ENCODE assay signal across 16 cellular contexts in the genomic region with DNA sequence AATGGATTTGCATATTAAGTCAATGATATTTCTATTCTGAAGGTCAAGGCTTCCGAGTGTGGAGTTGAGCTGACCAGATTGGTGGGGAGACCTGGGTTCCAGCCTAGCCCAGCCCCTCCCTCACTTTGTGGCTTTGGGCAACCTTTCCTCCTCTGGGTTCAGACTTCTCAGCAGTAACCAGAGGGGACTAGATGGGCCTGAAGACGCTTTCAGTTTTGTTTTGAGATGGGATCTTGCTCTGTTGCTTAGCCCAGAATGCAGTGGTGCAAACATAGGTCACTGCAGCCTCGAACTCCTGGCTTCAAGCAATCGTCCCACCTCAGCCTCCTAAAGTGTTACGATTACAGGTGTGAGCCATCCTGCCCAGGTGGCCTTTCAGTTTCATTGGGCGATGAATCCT.
DNase-seq lines count a peak whose midpoint lies in the region; ATAC-seq and TF ChIP-seq lines count a peak whose summit lies in the region.
"Had no signal": no experiment of that assay in that cellular context is flagged by ENCODE, and none has a peak within 500 bp of the region (broad histone marks: within the 10 kb centered on the region; RNA-seq: fewer than 3 reads in every experiment).

No MANE protein-coding gene starts in this region.

- peaks cover 3% of the 10 kb centered on the region for H3K23me2 ChIP-seq in H9 (ENCODE audit: insufficient read length, low read depth, low read length, poor library complexity, severe bottlenecking)

- no peak overlapping the region for H3K56ac ChIP-seq in H9 (ENCODE audit: insufficient read length, low read depth, low read length)

- no peak overlapping the region for H2BK12ac ChIP-seq in H9 (ENCODE audit: insufficient read length, low read depth, low read length)

- no peak overlapping the region for H3K18ac ChIP-seq in H9 (ENCODE audit: insufficient read length, low read depth, low read length)

- H3K27ac ChIP-seq in H9 (ENCODE audit: insufficient read length, low read depth, low read length): no peak overlapping the region
- H3K27ac ChIP-seq: RWPE1, SJCRH30 had no signal

- TF ChIP-seq CTCF in activated CD8-positive, alpha-beta T cell treated with anti-CD3 and anti-CD28 coated beads for 36 hours (IDR thresholded peaks at IDR 0.05): no peak
- TF ChIP-seq CTCF in H9 (conservative IDR thresholded peaks at IDR 0.05): no peak
- TF ChIP-seq CTCF in activated B cell treated with CpG ODN at 0.5 μM for 24 hours (IDR thresholded peaks at IDR 0.05): no peak

- CTCF ChIA-PET in activated CD8-positive, alpha-beta T cell treated with anti-CD3 and anti-CD28 coated beads for 36 hours (lab: Charles Lee): no interaction called here
- CTCF ChIA-PET in activated CD8-positive, alpha-beta T cell treated with anti-CD3 and anti-CD28 coated beads, Interleukin-2, amount 10 ng/mL, durations not matched to agents 7 days and 5 days (lab: Charles Lee): no interaction called here
- CTCF ChIA-PET in activated B cell treated with CpG ODN at 0.5 μM for 24 hours (lab: Charles Lee): interaction anchor here (1.2 kb wide), 1 partner anchor 12 kb away, joined by 3 read pairs; no protein-coding TSS in a partner anchor

- POLR2A ChIA-PET in activated CD8-positive, alpha-beta T cell treated with anti-CD3 and anti-CD28 coated beads for 36 hours (lab: Charles Lee): no interaction called here
- POLR2A ChIA-PET in activated CD8-positive, alpha-beta T cell treated with anti-CD3 and anti-CD28 coated beads, Interleukin-2, amount 10 ng/mL, durations not matched to agents 7 days and 5 days (lab: Charles Lee): no interaction called here
- POLR2A ChIA-PET in activated B cell treated with CpG ODN at 0.5 μM for 24 hours (lab: Charles Lee): no interaction called here

- H3K79me1 ChIP-seq in H9 (ENCODE audit: insufficient read depth, low read depth, low read length, poor library complexity, severe bottlenecking): no peaks in the 10 kb centered on the region

- no peak overlapping the region for H3K9ac ChIP-seq in H9 (ENCODE audit: extremely low read depth, insufficient read length, low read length)

- H3K27ac Mint-ChIP-seq in activated CD8-positive, alpha-beta T cell treated with anti-CD3 and anti-CD28 coated beads for 36 hours: no peak overlapping the region
- no peak overlapping the region for H3K27ac Mint-ChIP-seq in activated CD8-positive, alpha-beta T cell treated with anti-CD3 and anti-CD28 coated beads, Interleukin-2, amount 10 ng/mL, durations not matched to agents 7 days and 5 days
- H3K27ac Mint-ChIP-seq in H9 (no peak overlapping the region), activated B cell treated with CpG ODN at 0.5 μM for 24 hours (no peak overlapping the region)
- H3K27ac Mint-ChIP-seq in stimulated activated naive B cell treated with anti-CD40 and anti-IgM and Interleukin-4, amounts not matched to agents 10 μg/mL and 1 μg/mL and 100 μg/mL, for 72 hours: no peak overlapping the region
- no peak overlapping the region for H3K27ac Mint-ChIP-seq in activated T-cell treated with anti-CD3 and anti-CD28 coated beads, Interleukin-2, amount 50 U/mL, for 72 hours

- H3K9me3 ChIP-seq in H9 (ENCODE audit: control insufficient read depth, low read depth, low read length): no peaks in the 10 kb centered on the region
- H3K9me3 ChIP-seq: SJCRH30 had no signal

- intact Hi-C loops in activated CD8-positive, alpha-beta T cell treated with anti-CD3 and anti-CD28 coated beads for 36 hours (cut with micrococcal nuclease): no loop called here
- intact Hi-C loops in activated B cell treated with CpG ODN at 0.5 μM for 24 hours (cut with micrococcal nuclease): no loop called here

- no peak overlapping the region for H2BK5ac ChIP-seq in H9 (ENCODE audit: insufficient read length, low read length)

- H2BK20ac ChIP-seq in H9 (ENCODE audit: low read depth, low read length, poor library complexity, severe bottlenecking): no peak overlapping the region

- no peak overlapping the region for H3K14ac ChIP-seq in H9 (ENCODE audit: insufficient read depth, low read length)

- no peaks in the 10 kb centered on the region for H4K20me1 ChIP-seq in H9 (ENCODE audit: control insufficient read depth, insufficient read depth, insufficient read length)

- H2BK15ac ChIP-seq in H9 (ENCODE audit: low read depth, low read length): no peak overlapping the region

- no peak overlapping the region for H2AFZ ChIP-seq in H9 (ENCODE audit: low read length)

- H3K9me3 Mint-ChIP-seq in activated CD8-positive, alpha-beta T cell treated with anti-CD3 and anti-CD28 coated beads for 36 hours: no peaks in the 10 kb centered on the region
- no peaks in the 10 kb centered on the region for H3K9me3 Mint-ChIP-seq in activated CD8-positive, alpha-beta T cell treated with anti-CD3 and anti-CD28 coated beads, Interleukin-2, amount 10 ng/mL, durations not matched to agents 7 days and 5 days (ENCODE audit: insufficient read depth)
- no peaks in the 10 kb centered on the region; a peak in 1 of 5 replicates for H3K9me3 Mint-ChIP-seq in H9
- no peaks in the 10 kb centered on the region for H3K9me3 Mint-ChIP-seq in activated B cell treated with CpG ODN at 0.5 μM for 24 hours
- peaks cover 0 to 5% of the 10 kb centered on the region in 2 donors for H3K9me3 Mint-ChIP-seq in stimulated activated naive B cell treated with anti-CD40 and anti-IgM and Interleukin-4, amounts not matched to agents 10 μg/mL and 1 μg/mL and 100 μg/mL, for 72 hours
- no peaks in the 10 kb centered on the region for H3K9me3 Mint-ChIP-seq in activated T-cell treated with anti-CD3 and anti-CD28 coated beads, Interleukin-2, amount 50 U/mL, for 72 hours

- no peak overlapping the region for H2AK5ac ChIP-seq in H9 (ENCODE audit: insufficient read length, low read length)

- H3K27me3 Mint-ChIP-seq in activated CD8-positive, alpha-beta T cell treated with anti-CD3 and anti-CD28 coated beads for 36 hours: peaks cover 25% of the 10 kb centered on the region
- H3K27me3 Mint-ChIP-seq in activated CD8-positive, alpha-beta T cell treated with anti-CD3 and anti-CD28 coated beads, Interleukin-2, amount 10 ng/mL, durations not matched to agents 7 days and 5 days (ENCODE audit: low read depth): peaks cover 40% of the 10 kb centered on the region
- H3K27me3 Mint-ChIP-seq in H9 (ENCODE audit: low read depth) (peaks cover 92% of the 10 kb centered on the region), activated B cell treated with CpG ODN at 0.5 μM for 24 hours (peaks cover 36% of the 10 kb centered on the region)
- peaks cover 63 to 67% of the 10 kb centered on the region in 2 donors for H3K27me3 Mint-ChIP-seq in stimulated activated naive B cell treated with anti-CD40 and anti-IgM and Interleukin-4, amounts not matched to agents 10 μg/mL and 1 μg/mL and 100 μg/mL, for 72 hours
- peaks cover 52% of the 10 kb centered on the region for H3K27me3 Mint-ChIP-seq in activated T-cell treated with anti-CD3 and anti-CD28 coated beads, Interleukin-2, amount 50 U/mL, for 72 hours (ENCODE audit: low read depth)

- no peak overlapping the region for H3K4me3 Mint-ChIP-seq in activated CD8-positive, alpha-beta T cell treated with anti-CD3 and anti-CD28 coated beads for 36 hours
- no peak overlapping the region for H3K4me3 Mint-ChIP-seq in activated CD8-positive, alpha-beta T cell treated with anti-CD3 and anti-CD28 coated beads, Interleukin-2, amount 10 ng/mL, durations not matched to agents 7 days and 5 days
- H3K4me3 Mint-ChIP-seq in H9 (no peak overlapping the region), activated B cell treated with CpG ODN at 0.5 μM for 24 hours (no peak overlapping the region)
- H3K4me3 Mint-ChIP-seq in stimulated activated naive B cell treated with anti-CD40 and anti-IgM and Interleukin-4, amounts not matched to agents 10 μg/mL and 1 μg/mL and 100 μg/mL, for 72 hours: no peak overlapping the region
- no peak overlapping the region for H3K4me3 Mint-ChIP-seq in activated T-cell treated with anti-CD3 and anti-CD28 coated beads, Interleukin-2, amount 50 U/mL, for 72 hours

- no peak overlapping the region for H3K4me2 ChIP-seq in H9 (ENCODE audit: insufficient read depth, insufficient read length, low read length)

- H3K23ac ChIP-seq in H9 (ENCODE audit: insufficient read length, low read depth, low read length): no peak overlapping the region

- peak; percentile 60 for ATAC-seq in activated CD8-positive, alpha-beta T cell treated with anti-CD3 and anti-CD28 coated beads for 36 hours
- no peak for ATAC-seq in activated CD8-positive, alpha-beta T cell treated with anti-CD3 and anti-CD28 coated beads, Interleukin-2, amount 10 ng/mL, durations not matched to agents 7 days and 5 days
- ATAC-seq in activated B cell treated with CpG ODN at 0.5 μM for 24 hours (ENCODE audit: low read depth): peak; percentile 49
- ATAC-seq in stimulated activated naive B cell treated with anti-CD40 and anti-IgM and Interleukin-4, amounts not matched to agents 10 μg/mL and 1 μg/mL and 100 μg/mL, for 72 hours (replicated peaks): peak; percentile 47 to 58
- ATAC-seq in activated T-cell treated with anti-CD3 and anti-CD28 coated beads, Interleukin-2, amount 50 U/mL, for 72 hours (replicated peaks in 1 of 2): no peak

- H3K4me1 ChIP-seq in H9 (ENCODE audit: insufficient read depth, low read length): no peaks in the 10 kb centered on the region; the same call in 1 of the 2 replicates
- H3K4me1 ChIP-seq: SJCRH30 had no signal

- H4K91ac ChIP-seq in H9 (ENCODE audit: insufficient read length, low read depth, low read length): no peak overlapping the region

- no peak overlapping the region for H4K8ac ChIP-seq in H9 (replicated peaks; ENCODE audit: insufficient read length, low read depth, low read length)

- no peak overlapping the region for H3K4ac ChIP-seq in H9 (ENCODE audit: low read depth, low read length)

- no peak overlapping the region for H4K5ac ChIP-seq in H9 (ENCODE audit: insufficient read length, low read depth, low read length)

- H3K79me2 ChIP-seq in H9 (ENCODE audit: insufficient read depth, low read length): no peaks in the 10 kb centered on the region

- DNase-seq in activated CD8-positive, alpha-beta T cell treated with anti-CD3 and anti-CD28 coated beads for 36 hours: no peak
- DNase-seq in activated CD8-positive, alpha-beta T cell treated with anti-CD3 and anti-CD28 coated beads, Interleukin-2, amount 10 ng/mL, durations not matched to agents 7 days and 5 days: no peak
- peak; percentile 11 for DNase-seq in H9
- no peak for DNase-seq in activated B cell treated with CpG ODN at 0.5 μM for 24 hours
- no peak for DNase-seq in stimulated activated naive B cell treated with anti-CD40 and anti-IgM and Interleukin-4, amounts not matched to agents 10 μg/mL and 1 μg/mL and 100 μg/mL, for 72 hours
- DNase-seq in NCI-H69 (lab: John Stamatoyannopoulos, UW): no peak
- DNase-seq in activated T-cell treated with anti-CD3 and anti-CD28 coated beads, Interleukin-2, amount 50 U/mL, for 72 hours: no peak
- DNase-seq in amygdala (lab: John Stamatoyannopoulos, UW): no peak
- DNase-seq: 8988T; H7; NCI-H1436 treated with DMSO at 0.1 percent for 48 hours; NCI-H2227 treated with DMSO at 0.1 percent for 48 hours; NCI-H524 treated with DMSO at 0.1 percent for 48 hours; NK-92 treated with Interleukin-12 subunit alpha and Interleukin-12 subunit beta, amount 100 ng/mL, for 24 hours; SJCRH30 had no signal

- WGBS in H9 (ENCODE audit: extremely low coverage, insufficient read length, low lambda C conversion rate): no CpG with 5 or more reads among the region's 6 CpGs

- H3K4me1 Mint-ChIP-seq in activated CD8-positive, alpha-beta T cell treated with anti-CD3 and anti-CD28 coated beads for 36 hours (ENCODE audit: low read depth): peaks cover 6% of the 10 kb centered on the region
- H3K4me1 Mint-ChIP-seq in activated CD8-positive, alpha-beta T cell treated with anti-CD3 and anti-CD28 coated beads, Interleukin-2, amount 10 ng/mL, durations not matched to agents 7 days and 5 days (ENCODE audit: low read depth): peaks cover 18% of the 10 kb centered on the region
- H3K4me1 Mint-ChIP-seq in H9: peaks cover 20 to 28% of the 10 kb centered on the region in 2 experiments
- peaks cover 42% of the 10 kb centered on the region for H3K4me1 Mint-ChIP-seq in activated B cell treated with CpG ODN at 0.5 μM for 24 hours
- peaks cover 30 to 42% of the 10 kb centered on the region in 2 donors for H3K4me1 Mint-ChIP-seq in stimulated activated naive B cell treated with anti-CD40 and anti-IgM and Interleukin-4, amounts not matched to agents 10 μg/mL and 1 μg/mL and 100 μg/mL, for 72 hours
- H3K4me1 Mint-ChIP-seq in activated T-cell treated with anti-CD3 and anti-CD28 coated beads, Interleukin-2, amount 50 U/mL, for 72 hours (ENCODE audit: low read depth): peaks cover 9% of the 10 kb centered on the region

- peaks cover 17% of the 10 kb centered on the region; the same call in 1 of the 2 replicates for H3K27me3 ChIP-seq in H9 (ENCODE audit: insufficient read depth, low read length)

- H2BK120ac ChIP-seq in H9 (ENCODE audit: low read depth, low read length, poor library complexity, severe bottlenecking): no peak overlapping the region

- H3K36me3 Mint-ChIP-seq in activated CD8-positive, alpha-beta T cell treated with anti-CD3 and anti-CD28 coated beads for 36 hours (ENCODE audit: low read depth): no peaks in the 10 kb centered on the region
- H3K36me3 Mint-ChIP-seq in activated CD8-positive, alpha-beta T cell treated with anti-CD3 and anti-CD28 coated beads, Interleukin-2, amount 10 ng/mL, durations not matched to agents 7 days and 5 days (ENCODE audit: low read depth): no peaks in the 10 kb centered on the region
- H3K36me3 Mint-ChIP-seq in H9 (ENCODE audit: insufficient read depth in 1 of 3, low read depth in 3 of 3) (no peaks in the 10 kb centered on the region), activated B cell treated with CpG ODN at 0.5 μM for 24 hours (ENCODE audit: low read depth) (no peaks in the 10 kb centered on the region)
- no peaks in the 10 kb centered on the region for H3K36me3 Mint-ChIP-seq in stimulated activated naive B cell treated with anti-CD40 and anti-IgM and Interleukin-4, amounts not matched to agents 10 μg/mL and 1 μg/mL and 100 μg/mL, for 72 hours
- H3K36me3 Mint-ChIP-seq in activated T-cell treated with anti-CD3 and anti-CD28 coated beads, Interleukin-2, amount 50 U/mL, for 72 hours (ENCODE audit: insufficient read depth in 2 of 2): no peaks in the 10 kb centered on the region

- no peak overlapping the region for H3T11ph ChIP-seq in H9 (ENCODE audit: low read length)

Comparison
In these comparisons a context has a peak if more than half of its experiments do, and no peak if none do; other contexts are left out.
1. ATAC-seq: peak in activated CD8-positive, alpha-beta T cell treated with anti-CD3 and anti-CD28 coated beads for 36 hours (single experiment), activated B cell treated with CpG ODN at 0.5 μM for 24 hours (single experiment) and stimulated activated naive B cell treated with anti-CD40 and anti-IgM and Interleukin-4, amounts not matched to agents 10 μg/mL and 1 μg/mL and 100 μg/mL, for 72 hours (2 of 2); none in activated CD8-positive, alpha-beta T cell treated with anti-CD3 and anti-CD28 coated beads, Interleukin-2, amount 10 ng/mL, durations not matched to agents 7 days and 5 days (single experiment) and activated T-cell treated with anti-CD3 and anti-CD28 coated beads, Interleukin-2, amount 50 U/mL, for 72 hours (0 of 2).